27 cellular contexts compared by ENCODE assay signal in genomic region chr12:4001031-4001430, GRCh38.
"Had no signal": no experiment of that assay in that cellular context is flagged by ENCODE, and none has a peak within 500 bp of the region (broad histone marks: within the 10 kb centered on the region; RNA-seq: fewer than 3 reads in every experiment).

No MANE protein-coding gene starts in this region.

- H3K9me3 Mint-ChIP-seq: activated B cell treated with CpG ODN at 0.5 μM for 24 hours; activated CD4-positive, alpha-beta T cell treated with anti-CD3 and anti-CD28 coated beads, Interleukin-2, amount 10 ng/mL, durations not matched to agents 24 days and 14 days; activated naive CD8-positive, alpha-beta T cell treated with anti-CD3 and anti-CD28 coated beads, Interleukin-2, amount 50 U/mL, for 24 hours had no signal

- H3K36me3 Mint-ChIP-seq: activated CD8-positive, alpha-beta memory T cell treated with anti-CD3 and anti-CD28 coated beads, Interleukin-2, amount 10 ng/mL, durations not matched to agents 7 days and 5 days; activated naive CD4-positive, alpha-beta T cell treated with anti-CD3 and anti-CD28 coated beads, Interleukin-2, amount 50 U/mL, for 72 hours; brain had no signal

- H3K4me1 ChIP-seq: ascending aorta, SJSA1 had no signal

- H3K9me3 ChIP-seq: ascending aorta, Peyer's patch, SJSA1 had no signal

- H3K27me3 ChIP-seq: ascending aorta, cardiac muscle cell, Peyer's patch, SJSA1 had no signal

- ATAC-seq: activated CD8-positive, alpha-beta memory T cell treated with anti-CD3 and anti-CD28 coated beads, Interleukin-2, amount 10 ng/mL, durations not matched to agents 7 days and 5 days; activated T-cell treated with anti-CD3 and anti-CD28 coated beads, Interleukin-2, amount 50 U/mL, for 4 hours; SK-N-SH treated with all-trans-retinoic acid at 6 μM for 48 hours had no signal

- H3K4me3 ChIP-seq: ascending aorta, cardiac muscle cell, Peyer's patch, SJSA1 had no signal

- H3K4me1 Mint-ChIP-seq: activated B cell treated with CpG ODN at 0.5 μM for 24 hours had no signal

- H3K4me3 Mint-ChIP-seq: activated B cell treated with CpG ODN at 0.5 μM for 24 hours; activated CD4-positive, alpha-beta T cell treated with anti-CD3 and anti-CD28 coated beads, Interleukin-2, amount 10 ng/mL, durations not matched to agents 24 days and 14 days; activated CD8-positive, alpha-beta memory T cell treated with anti-CD3 and anti-CD28 coated beads, Interleukin-2, amount 10 ng/mL, durations not matched to agents 7 days and 5 days; activated naive CD8-positive, alpha-beta T cell treated with anti-CD3 and anti-CD28 coated beads, Interleukin-2, amount 50 U/mL, for 24 hours; activated T-cell treated with anti-CD3 and anti-CD28 coated beads, Interleukin-2, amount 50 U/mL, for 4 hours; brain; T-helper 1 cell treated with Interleukin-12 subunit alpha and Interleukin-12 subunit beta and Interleukin-4 antibody, amounts not matched to agents 30 μg/mL and 1 μg/mL, for 36 hours had no signal

- H3K27me3 Mint-ChIP-seq: activated CD8-positive, alpha-beta memory T cell treated with anti-CD3 and anti-CD28 coated beads, Interleukin-2, amount 10 ng/mL, durations not matched to agents 7 days and 5 days; activated naive CD8-positive, alpha-beta T cell treated with anti-CD3 and anti-CD28 coated beads, Interleukin-2, amount 50 U/mL, for 24 hours had no signal

- H3K27ac Mint-ChIP-seq: activated B cell treated with CpG ODN at 0.5 μM for 24 hours; activated CD4-positive, alpha-beta T cell treated with anti-CD3 and anti-CD28 coated beads, Interleukin-2, amount 10 ng/mL, durations not matched to agents 24 days and 14 days; activated CD8-positive, alpha-beta memory T cell treated with anti-CD3 and anti-CD28 coated beads, Interleukin-2, amount 10 ng/mL, durations not matched to agents 7 days and 5 days; activated naive CD4-positive, alpha-beta T cell treated with anti-CD3 and anti-CD28 coated beads, Interleukin-2, amount 50 U/mL, for 72 hours; activated naive CD8-positive, alpha-beta T cell treated with anti-CD3 and anti-CD28 coated beads, Interleukin-2, amount 50 U/mL, for 24 hours had no signal

- H3K36me3 ChIP-seq: ascending aorta, cardiac muscle cell, Peyer's patch, SJSA1 had no signal

- H3K27ac ChIP-seq: ascending aorta, cardiac muscle cell, Peyer's patch, RWPE1, SJSA1 had no signal

- DNase-seq: activated B cell treated with CpG ODN at 0.5 μM for 24 hours; activated CD4-positive, alpha-beta T cell treated with anti-CD3 and anti-CD28 coated beads for 1 hour; activated CD4-positive, alpha-beta T cell treated with anti-CD3 and anti-CD28 coated beads, Interleukin-2, amount 10 ng/mL, durations not matched to agents 24 days and 14 days; activated CD4-positive, alpha-beta T cell treated with anti-CD3 and anti-CD28 coated beads, Interleukin-2, amount 50 U/mL, for 48 hours; activated CD8-positive, alpha-beta memory T cell treated with anti-CD3 and anti-CD28 coated beads, Interleukin-2, amount 10 ng/mL, durations not matched to agents 7 days and 5 days; activated effector memory CD4-positive, alpha-beta T cell treated with anti-CD3 and anti-CD28 coated beads, Interleukin-2, amount 50 U/mL, for 16 hours; activated naive CD4-positive, alpha-beta T cell treated with Interleukin-2 at 50 U/mL for 16 hours; activated naive CD8-positive, alpha-beta T cell treated with anti-CD3 and anti-CD28 coated beads, Interleukin-2, amount 50 U/mL, for 24 hours; activated T-cell treated with anti-CD3 and anti-CD28 coated beads, Interleukin-2, amount 50 U/mL, for 4 hours; amniotic stem cell; NCI-H1105 treated with DMSO at 0.1 percent for 48 hours; NCI-H1436 treated with DMSO at 0.1 percent for 48 hours; NCI-H187; NCI-H2081; NCI-H510A treated with DMSO at 0.1 percent for 48 hours; NCI-H69; Peyer's patch; SHP77; T-helper 9 cell had no signal
